ENCODE assay signal across 1 cellular context in genomic region chr1:206952182-206952581, GRCh38.
TF ChIP-seq lines count a peak whose summit lies in the region.

No MANE protein-coding gene starts in this region.

TF ChIP-seq in GM12878, 131 proteins besides CTCF, POLR2A, EP300 and RAD21:
- TF ChIP-seq SMAD1 (IDR thresholded peaks at IDR 0.05; ENCODE audit: low read depth, partially characterized antibody): no peak
- TF ChIP-seq, protein P1, sequence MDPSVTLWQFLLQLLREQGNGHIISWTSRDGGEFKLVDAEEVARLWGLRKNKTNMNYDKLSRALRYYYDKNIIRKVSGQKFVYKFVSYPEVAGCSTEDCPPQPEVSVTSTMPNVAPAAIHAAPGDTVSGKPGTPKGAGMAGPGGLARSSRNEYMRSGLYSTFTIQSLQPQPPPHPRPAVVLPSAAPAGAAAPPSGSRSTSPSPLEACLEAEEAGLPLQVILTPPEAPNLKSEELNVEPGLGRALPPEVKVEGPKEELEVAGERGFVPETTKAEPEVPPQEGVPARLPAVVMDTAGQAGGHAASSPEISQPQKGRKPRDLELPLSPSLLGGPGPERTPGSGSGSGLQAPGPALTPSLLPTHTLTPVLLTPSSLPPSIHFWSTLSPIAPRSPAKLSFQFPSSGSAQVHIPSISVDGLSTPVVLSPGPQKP (IDR thresholded peaks at IDR 0.05; ENCODE audit: low read depth, low read length): no peak
- no peak for TF ChIP-seq SIX5 (IDR thresholded peaks at IDR 0.05; ENCODE audit: low read depth, low read length, severe bottlenecking)
- TF ChIP-seq NFYA (IDR thresholded peaks at IDR 0.05; ENCODE audit: borderline replicate concordance, low read depth, low read length): no peak
- TF ChIP-seq LARP7 (IDR thresholded peaks at IDR 0.05): no peak
- no peak for TF ChIP-seq TARDBP (IDR thresholded peaks at IDR 0.05; ENCODE audit: borderline replicate concordance)
- TF ChIP-seq, protein P2, sequence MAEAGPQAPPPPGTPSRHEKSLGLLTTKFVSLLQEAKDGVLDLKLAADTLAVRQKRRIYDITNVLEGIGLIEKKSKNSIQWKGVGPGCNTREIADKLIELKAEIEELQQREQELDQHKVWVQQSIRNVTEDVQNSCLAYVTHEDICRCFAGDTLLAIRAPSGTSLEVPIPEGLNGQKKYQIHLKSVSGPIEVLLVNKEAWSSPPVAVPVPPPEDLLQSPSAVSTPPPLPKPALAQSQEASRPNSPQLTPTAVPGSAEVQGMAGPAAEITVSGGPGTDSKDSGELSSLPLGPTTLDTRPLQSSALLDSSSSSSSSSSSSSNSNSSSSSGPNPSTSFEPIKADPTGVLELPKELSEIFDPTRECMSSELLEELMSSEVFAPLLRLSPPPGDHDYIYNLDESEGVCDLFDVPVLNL (IDR thresholded peaks at IDR 0.05; ENCODE audit: low read depth, low read length): no peak
- no peak for TF ChIP-seq TCF3 (IDR thresholded peaks at IDR 0.05; ENCODE audit: borderline replicate concordance, insufficient read depth, low read depth, low read length)
- TF ChIP-seq POU2F2 (IDR thresholded peaks at IDR 0.05; ENCODE audit: borderline replicate concordance, low read depth, low read length): no peak
- no peak for TF ChIP-seq WRNIP1 (IDR thresholded peaks at IDR 0.05; ENCODE audit: borderline replicate concordance, low read depth, low read length)
- TF ChIP-seq, protein P3, sequence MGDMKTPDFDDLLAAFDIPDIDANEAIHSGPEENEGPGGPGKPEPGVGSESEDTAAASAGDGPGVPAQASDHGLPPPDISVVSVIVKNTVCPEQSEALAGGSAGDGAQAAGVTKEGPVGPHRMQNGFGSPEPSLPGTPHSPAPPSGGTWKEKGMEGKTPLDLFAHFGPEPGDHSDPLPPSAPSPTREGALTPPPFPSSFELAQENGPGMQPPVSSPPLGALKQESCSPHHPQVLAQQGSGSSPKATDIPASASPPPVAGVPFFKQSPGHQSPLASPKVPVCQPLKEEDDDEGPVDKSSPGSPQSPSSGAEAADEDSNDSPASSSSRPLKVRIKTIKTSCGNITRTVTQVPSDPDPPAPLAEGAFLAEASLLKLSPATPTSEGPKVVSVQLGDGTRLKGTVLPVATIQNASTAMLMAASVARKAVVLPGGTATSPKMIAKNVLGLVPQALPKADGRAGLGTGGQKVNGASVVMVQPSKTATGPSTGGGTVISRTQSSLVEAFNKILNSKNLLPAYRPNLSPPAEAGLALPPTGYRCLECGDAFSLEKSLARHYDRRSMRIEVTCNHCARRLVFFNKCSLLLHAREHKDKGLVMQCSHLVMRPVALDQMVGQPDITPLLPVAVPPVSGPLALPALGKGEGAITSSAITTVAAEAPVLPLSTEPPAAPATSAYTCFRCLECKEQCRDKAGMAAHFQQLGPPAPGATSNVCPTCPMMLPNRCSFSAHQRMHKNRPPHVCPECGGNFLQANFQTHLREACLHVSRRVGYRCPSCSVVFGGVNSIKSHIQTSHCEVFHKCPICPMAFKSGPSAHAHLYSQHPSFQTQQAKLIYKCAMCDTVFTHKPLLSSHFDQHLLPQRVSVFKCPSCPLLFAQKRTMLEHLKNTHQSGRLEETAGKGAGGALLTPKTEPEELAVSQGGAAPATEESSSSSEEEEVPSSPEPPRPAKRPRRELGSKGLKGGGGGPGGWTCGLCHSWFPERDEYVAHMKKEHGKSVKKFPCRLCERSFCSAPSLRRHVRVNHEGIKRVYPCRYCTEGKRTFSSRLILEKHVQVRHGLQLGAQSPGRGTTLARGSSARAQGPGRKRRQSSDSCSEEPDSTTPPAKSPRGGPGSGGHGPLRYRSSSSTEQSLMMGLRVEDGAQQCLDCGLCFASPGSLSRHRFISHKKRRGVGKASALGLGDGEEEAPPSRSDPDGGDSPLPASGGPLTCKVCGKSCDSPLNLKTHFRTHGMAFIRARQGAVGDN (IDR thresholded peaks at IDR 0.05): no peak
- no peak for TF ChIP-seq JUND (IDR thresholded peaks at IDR 0.05; ENCODE audit: low read depth, low read length)
- no peak for TF ChIP-seq RELB (IDR thresholded peaks at IDR 0.05; ENCODE audit: low read depth)
- no peak for TF ChIP-seq HDGF (IDR thresholded peaks at IDR 0.05)
- TF ChIP-seq RUNX3 (IDR thresholded peaks at IDR 0.05; ENCODE audit: low read length): no peak
- TF ChIP-seq RFX5 (IDR thresholded peaks at IDR 0.05; ENCODE audit: low read depth, low read length): no peak
- TF ChIP-seq CHD4 (IDR thresholded peaks at IDR 0.05): no peak
- no peak for TF ChIP-seq CUX1 (IDR thresholded peaks at IDR 0.05; ENCODE audit: insufficient replicate concordance, low read depth, low read length)
